In the genomic region with DNA sequence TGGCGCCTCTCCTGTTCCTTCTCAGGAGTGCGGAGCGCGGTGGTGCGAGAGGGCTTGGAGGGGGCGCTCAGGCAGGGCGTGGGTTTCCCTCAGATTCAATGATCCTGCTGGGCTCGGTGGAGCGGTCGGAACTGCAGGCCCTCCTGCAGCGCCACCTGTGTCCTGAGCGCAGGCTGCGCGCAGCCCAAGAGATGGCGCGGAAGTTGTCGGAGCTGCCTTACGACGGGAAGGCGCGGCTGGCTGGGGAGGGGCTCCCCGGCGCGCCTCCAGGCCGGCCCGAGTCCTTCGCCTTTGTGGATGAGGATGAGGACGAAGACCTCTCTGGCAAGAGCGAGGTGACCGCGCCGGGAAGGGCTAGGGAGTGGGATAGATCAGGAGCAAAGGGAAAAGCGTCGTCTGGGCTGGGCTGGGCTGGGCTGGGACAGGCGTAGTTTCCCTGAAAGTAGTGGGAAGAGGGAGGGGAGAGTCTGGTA, we compare ENCODE assay signal across 8 cellular contexts. TPM values are rescaled to one million over a fixed set of nuclear protein-coding genes. Genes with fewer than 3 reads are reported as not detected.
A peak's percentile ranks its signal among the peaks of the same experiment; 100 is the strongest.
DNase-seq lines count a peak whose midpoint lies in the region; ATAC-seq and TF ChIP-seq lines count a peak whose summit lies in the region.

No MANE protein-coding gene starts in this region.

- TF ChIP-seq CTCF in GM23338 (conservative IDR thresholded peaks at IDR 0.05; ENCODE audit: low read depth in 2 of 2) (peak; percentile 48 to 76; a peak in 3 of 4 replicates), smooth muscle cell (IDR thresholded peaks at IDR 0.05; ENCODE audit: borderline replicate concordance, insufficient read depth, poor library complexity, severe bottlenecking) (peak; percentile 39)

- peaks cover 23% of the 10 kb centered on the region for H3K4me1 ChIP-seq in GM23338 (ENCODE audit: insufficient read depth)
- H3K4me1 ChIP-seq in smooth muscle cell (ENCODE audit: low read depth) = peaks cover 3% of the 10 kb centered on the region

- H3K36me3 ChIP-seq in GM23338 (ENCODE audit: insufficient read depth) = no peaks in the 10 kb centered on the region
- no peaks in the 10 kb centered on the region for H3K36me3 ChIP-seq in smooth muscle cell (ENCODE audit: low read depth)

- H3K9me3 ChIP-seq in smooth muscle cell (replicated peaks; ENCODE audit: low read depth) = no peaks in the 10 kb centered on the region

- H3K4me1 Mint-ChIP-seq in GM23338 = peaks cover 21% of the 10 kb centered on the region

- H3F3A ChIP-seq in GM23338 (replicated peaks; ENCODE audit: low read depth) (0 out of 2 replicates have a peak, but pooled peaks cover 8% of the 10 kb centered on the region), smooth muscle cell (ENCODE audit: low read depth) (no peaks in the 10 kb centered on the region)

- 0 out of 2 replicates have a peak overlapping the region, but pooled peaks have one; percentile 20 for H3K27ac Mint-ChIP-seq in GM23338

- H2AFZ ChIP-seq in GM23338 (peak overlapping the region; percentile 92), smooth muscle cell (ENCODE audit: low read depth) (peak overlapping the region; percentile 95)

- WGBS in smooth muscle cell (ENCODE audit: low lambda C conversion rate) = 3% methylated on average over 32 of the region's 35 CpGs

- H4K20me1 ChIP-seq in GM23338 (replicated peaks; ENCODE audit: insufficient read depth) = no peaks in the 10 kb centered on the region
- no peaks in the 10 kb centered on the region for H4K20me1 ChIP-seq in smooth muscle cell (ENCODE audit: low read depth)

- H3K4me3 ChIP-seq in GM23338 (peak overlapping the region; percentile 52), smooth muscle cell (peak overlapping the region; percentile 43)

- H3K4me3 Mint-ChIP-seq in GM23338 = peak overlapping the region; percentile 79

- H3K36me3 Mint-ChIP-seq in GM23338 (ENCODE audit: low read depth) = peaks cover 4% of the 10 kb centered on the region; the same call in 2 of the 3 replicates

- H3K27me3 ChIP-seq in GM23338 (ENCODE audit: insufficient read depth) = no peaks in the 10 kb centered on the region; the same call in 1 of the 2 replicates
- peaks cover 19% of the 10 kb centered on the region for H3K27me3 ChIP-seq in smooth muscle cell (ENCODE audit: low read depth)

- H3K9me2 ChIP-seq in GM23338 (ENCODE audit: insufficient read depth) = no peaks in the 10 kb centered on the region

- intact Hi-C loops in left ventricle myocardium superior (cut with micrococcal nuclease) = no loop called here

- DNase-seq in D341Med (ENCODE audit: low spot score) (peak; percentile 59), GM23338 (ENCODE audit: low spot score) (peak; percentile 95), NOMO-1 treated with dmso at 0.1 percent for 144 hours (lab: John Stamatoyannopoulos, UW; ENCODE audit: unreplicated experiment) (peak; percentile 46), left ventricle myocardium superior (peak; percentile 63), smooth muscle cell (lab: John Stamatoyannopoulos, UW; ENCODE audit: unreplicated experiment) (no peak)
- peak; percentile 12 to 55 (median 20) for DNase-seq in activated naive CD4-positive, alpha-beta T cell (lab: John Stamatoyannopoulos, UW)

- H3K4me2 ChIP-seq in GM23338 = peak overlapping the region; percentile 87
- peak overlapping the region; percentile 84 for H3K4me2 ChIP-seq in smooth muscle cell

- peak; percentile 96 for ATAC-seq in GM23338
- ATAC-seq in left ventricle myocardium superior = peak; percentile 72
- no peak for ATAC-seq in HG03469 (IDR thresholded peaks at IDR 0.05; ENCODE audit: unreplicated experiment)
- ATAC-seq in GM18520 (IDR thresholded peaks at IDR 0.05; ENCODE audit: unreplicated experiment) = no peak

- peaks cover 6% of the 10 kb centered on the region; the same call in 1 of the 3 replicates for H3K9me3 Mint-ChIP-seq in GM23338

- no peak overlapping the region for H3K9ac ChIP-seq in smooth muscle cell (ENCODE audit: low read depth)

- H3K27me3 Mint-ChIP-seq in GM23338 (ENCODE audit: insufficient read depth, low read depth, poor library complexity) = peaks cover 23% of the 10 kb centered on the region

- no peak overlapping the region for H3K27ac ChIP-seq in GM23338 (ENCODE audit: low read depth)
- no peak overlapping the region for H3K27ac ChIP-seq in smooth muscle cell (ENCODE audit: low read depth)

- H3K79me2 ChIP-seq in GM23338 (replicated peaks; ENCODE audit: insufficient read depth) = no peaks in the 10 kb centered on the region
- no peaks in the 10 kb centered on the region for H3K79me2 ChIP-seq in smooth muscle cell (ENCODE audit: low read depth)

TF ChIP-seq in GM23338, 12 proteins besides CTCF, POLR2A, EP300 and RAD21 (continues in another document):
- TF ChIP-seq CREB1 (CRISPR knock-in tag; IDR thresholded peaks at IDR 0.05; ENCODE audit: low read depth) = peak; percentile 36; the same call in 1 of the 2 replicates
- TF ChIP-seq, protein P1, sequence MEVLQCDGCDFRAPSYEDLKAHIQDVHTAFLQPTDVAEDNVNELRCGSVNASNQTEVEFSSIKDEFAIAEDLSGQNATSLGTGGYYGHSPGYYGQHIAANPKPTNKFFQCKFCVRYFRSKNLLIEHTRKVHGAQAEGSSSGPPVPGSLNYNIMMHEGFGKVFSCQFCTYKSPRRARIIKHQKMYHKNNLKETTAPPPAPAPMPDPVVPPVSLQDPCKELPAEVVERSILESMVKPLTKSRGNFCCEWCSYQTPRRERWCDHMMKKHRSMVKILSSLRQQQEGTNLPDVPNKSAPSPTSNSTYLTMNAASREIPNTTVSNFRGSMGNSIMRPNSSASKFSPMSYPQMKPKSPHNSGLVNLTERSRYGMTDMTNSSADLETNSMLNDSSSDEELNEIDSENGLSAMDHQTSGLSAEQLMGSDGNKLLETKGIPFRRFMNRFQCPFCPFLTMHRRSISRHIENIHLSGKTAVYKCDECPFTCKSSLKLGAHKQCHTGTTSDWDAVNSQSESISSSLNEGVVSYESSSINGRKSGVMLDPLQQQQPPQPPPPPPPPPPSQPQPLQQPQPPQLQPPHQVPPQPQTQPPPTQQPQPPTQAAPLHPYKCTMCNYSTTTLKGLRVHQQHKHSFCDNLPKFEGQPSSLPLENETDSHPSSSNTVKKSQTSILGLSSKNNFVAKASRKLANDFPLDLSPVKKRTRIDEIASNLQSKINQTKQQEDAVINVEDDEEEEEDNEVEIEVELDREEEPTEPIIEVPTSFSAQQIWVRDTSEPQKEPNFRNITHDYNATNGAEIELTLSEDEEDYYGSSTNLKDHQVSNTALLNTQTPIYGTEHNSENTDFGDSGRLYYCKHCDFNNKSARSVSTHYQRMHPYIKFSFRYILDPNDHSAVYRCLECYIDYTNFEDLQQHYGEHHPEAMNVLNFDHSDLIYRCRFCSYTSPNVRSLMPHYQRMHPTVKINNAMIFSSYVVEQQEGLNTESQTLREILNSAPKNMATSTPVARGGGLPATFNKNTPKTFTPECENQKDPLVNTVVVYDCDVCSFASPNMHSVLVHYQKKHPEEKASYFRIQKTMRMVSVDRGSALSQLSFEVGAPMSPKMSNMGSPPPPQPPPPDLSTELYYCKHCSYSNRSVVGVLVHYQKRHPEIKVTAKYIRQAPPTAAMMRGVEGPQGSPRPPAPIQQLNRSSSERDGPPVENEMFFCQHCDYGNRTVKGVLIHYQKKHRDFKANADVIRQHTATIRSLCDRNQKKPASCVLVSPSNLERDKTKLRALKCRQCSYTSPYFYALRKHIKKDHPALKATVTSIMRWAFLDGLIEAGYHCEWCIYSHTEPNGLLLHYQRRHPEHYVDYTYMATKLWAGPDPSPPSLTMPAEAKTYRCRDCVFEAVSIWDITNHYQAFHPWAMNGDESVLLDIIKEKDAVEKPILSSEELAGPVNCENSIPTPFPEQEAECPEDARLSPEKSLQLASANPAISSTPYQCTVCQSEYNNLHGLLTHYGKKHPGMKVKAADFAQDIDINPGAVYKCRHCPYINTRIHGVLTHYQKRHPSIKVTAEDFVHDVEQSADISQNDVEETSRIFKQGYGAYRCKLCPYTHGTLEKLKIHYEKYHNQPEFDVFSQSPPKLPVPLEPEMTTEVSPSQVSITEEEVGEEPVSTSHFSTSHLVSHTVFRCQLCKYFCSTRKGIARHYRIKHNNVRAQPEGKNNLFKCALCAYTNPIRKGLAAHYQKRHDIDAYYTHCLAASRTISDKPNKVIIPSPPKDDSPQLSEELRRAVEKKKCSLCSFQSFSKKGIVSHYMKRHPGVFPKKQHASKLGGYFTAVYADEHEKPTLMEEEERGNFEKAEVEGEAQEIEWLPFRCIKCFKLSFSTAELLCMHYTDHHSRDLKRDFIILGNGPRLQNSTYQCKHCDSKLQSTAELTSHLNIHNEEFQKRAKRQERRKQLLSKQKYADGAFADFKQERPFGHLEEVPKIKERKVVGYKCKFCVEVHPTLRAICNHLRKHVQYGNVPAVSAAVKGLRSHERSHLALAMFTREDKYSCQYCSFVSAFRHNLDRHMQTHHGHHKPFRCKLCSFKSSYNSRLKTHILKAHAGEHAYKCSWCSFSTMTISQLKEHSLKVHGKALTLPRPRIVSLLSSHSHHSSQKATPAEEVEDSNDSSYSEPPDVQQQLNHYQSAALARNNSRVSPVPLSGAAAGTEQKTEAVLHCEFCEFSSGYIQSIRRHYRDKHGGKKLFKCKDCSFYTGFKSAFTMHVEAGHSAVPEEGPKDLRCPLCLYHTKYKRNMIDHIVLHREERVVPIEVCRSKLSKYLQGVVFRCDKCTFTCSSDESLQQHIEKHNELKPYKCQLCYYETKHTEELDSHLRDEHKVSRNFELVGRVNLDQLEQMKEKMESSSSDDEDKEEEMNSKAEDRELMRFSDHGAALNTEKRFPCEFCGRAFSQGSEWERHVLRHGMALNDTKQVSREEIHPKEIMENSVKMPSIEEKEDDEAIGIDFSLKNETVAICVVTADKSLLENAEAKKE (CRISPR knock-in tag; IDR thresholded peaks at IDR 0.05) = peak; percentile 26; the same call in 1 of the 2 replicates

RNA-seq across cellular contexts. Expression of a gene that starts 17.0 kb away (rescaled TPM):
- total RNA-seq in GM23338 (2014; rRNA removed; shearing (Covaris generic)) = 28.8 and 30.2 TPM in 2 replicates
- polyA plus RNA-seq in GM23338 (2016; fragmentation: Nextera tagmentation; extraction: Ambion mirVana) (4.7 and 5.4 TPM in 2 replicates), smooth muscle cell (0.03 TPM in 1 of 2 replicates, not detected in the other)
- total RNA-seq in left ventricle myocardium superior (0.57 TPM), smooth muscle cell (0.09 and 0.31 TPM in 2 replicates)

RNA-seq across cellular contexts. Expression of a gene that starts 29.6 kb away (rescaled TPM):
- total RNA-seq in GM23338 (2014; rRNA removed; shearing (Covaris generic)) = 0.23 and 0.38 TPM in 2 replicates
- polyA plus RNA-seq in GM23338 (2016; fragmentation: Nextera tagmentation; extraction: Ambion mirVana) (0.43 and 0.48 TPM in 2 replicates), smooth muscle cell (not detected in 2 replicates)
- total RNA-seq in left ventricle myocardium superior (not detected), smooth muscle cell (not detected in 2 replicates)

RNA-seq across cellular contexts. Expression of a gene that starts 35.7 kb away (rescaled TPM):
- 132 and 141 TPM in 2 replicates for total RNA-seq in GM23338 (2014; rRNA removed; shearing (Covaris generic))
- polyA plus RNA-seq in GM23338 (2016; fragmentation: Nextera tagmentation; extraction: Ambion mirVana) (108 and 111 TPM in 2 replicates), smooth muscle cell (322 and 354 TPM in 2 replicates)
- total RNA-seq in left ventricle myocardium superior (73.9 TPM), smooth muscle cell (52.2 and 71.1 TPM in 2 replicates)

RNA-seq across cellular contexts. Expression of a gene that starts 57.3 kb away (rescaled TPM):
- total RNA-seq in GM23338 (2014; rRNA removed; shearing (Covaris generic)) = 15.7 and 21.8 TPM in 2 replicates
- polyA plus RNA-seq in GM23338 (2016; fragmentation: Nextera tagmentation; extraction: Ambion mirVana) (13.7 and 17.7 TPM in 2 replicates), smooth muscle cell (8.1 and 10.7 TPM in 2 replicates)
- total RNA-seq in left ventricle myocardium superior (12.6 TPM), smooth muscle cell (13.4 and 22.0 TPM in 2 replicates)

Comparison
In these comparisons a context has a peak if more than half of its experiments do, and no peak if none do; other contexts are left out.
1. ATAC-seq: peak in GM23338 (single experiment) and left ventricle myocardium superior (single experiment); none in HG03469 (single experiment) and GM18520 (single experiment).
2. RNA of a gene that starts 17.0 kb away (total RNA-seq): 28.8 to 30.2 TPM in GM23338; 0.57 TPM in left ventricle myocardium superior (single experiment) and 0.09 to 0.31 TPM in smooth muscle cell; every median in the first group is over 10 times any median in the second.